In the genomic region with DNA sequence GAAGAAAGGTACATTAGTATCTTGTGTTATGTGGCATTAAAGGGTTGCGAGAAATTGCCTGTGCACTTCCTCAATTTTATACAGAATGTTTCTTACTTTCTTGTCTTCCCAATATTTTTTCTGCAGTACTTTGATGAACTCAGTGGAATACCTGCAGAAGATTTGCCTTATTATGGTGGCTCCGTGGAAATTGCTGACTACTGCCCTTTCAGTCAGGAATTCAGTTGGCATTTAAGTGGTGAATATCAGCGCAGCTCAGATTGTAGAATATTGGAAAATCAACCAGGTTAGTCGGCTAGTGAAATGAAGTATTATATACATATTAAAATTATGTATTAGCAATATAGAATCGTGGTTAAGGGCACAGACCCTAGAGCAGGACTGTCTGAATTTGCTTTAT, we compare ENCODE assay signal across 32 cellular contexts.
"Had no signal": no experiment of that assay in that cellular context is flagged by ENCODE, and none has a peak within 500 bp of the region (broad histone marks: within the 10 kb centered on the region; RNA-seq: fewer than 3 reads in every experiment).

No MANE protein-coding gene starts in this region.

- H3K4me3 ChIP-seq: adrenal gland, ascending aorta, body of pancreas, breast epithelium, cardiac muscle cell had no signal

- H3K27ac ChIP-seq: adrenal gland, ascending aorta, body of pancreas, brain microvascular endothelial cell, breast epithelium, cardiac muscle cell had no signal

- H3K36me3 ChIP-seq: adrenal gland, brain microvascular endothelial cell, breast epithelium, cardiac muscle cell had no signal

- DNase-seq: activated effector memory CD4-positive, alpha-beta T cell treated with anti-CD3 and anti-CD28 coated beads, Interleukin-2, amount 50 U/mL, for 16 hours; activated effector memory CD4-positive, alpha-beta T cell treated with Interleukin-2 at 50 U/mL for 16 hours; activated gamma-delta T cell; activated gamma-delta T cell treated with Interleukin-2 at 50 U/mL for 16 hours; activated naive CD4-positive, alpha-beta T cell; activated naive CD4-positive, alpha-beta T cell treated with anti-CD3 and anti-CD28 coated beads for 36 hours; activated naive CD4-positive, alpha-beta T cell treated with anti-CD3 and anti-CD28 coated beads, Interleukin-2, amount 10 ng/mL, durations not matched to agents 7 days and 5 days; activated naive CD4-positive, alpha-beta T cell treated with anti-CD3 and anti-CD28 coated beads, Interleukin-2, amount 50 U/mL, for 16 hours; activated naive CD4-positive, alpha-beta T cell treated with Interleukin-2 at 50 U/mL for 16 hours; activated naive CD8-positive, alpha-beta T cell treated with anti-CD3 and anti-CD28 coated beads for 36 hours; activated naive CD8-positive, alpha-beta T cell treated with anti-CD3 and anti-CD28 coated beads, Interleukin-2, amount 10 ng/mL, durations not matched to agents 7 days and 5 days; activated naive CD8-positive, alpha-beta T cell treated with anti-CD3 and anti-CD28 coated beads, Interleukin-2, amount 50 U/mL, for 24 hours; activated T-cell treated with anti-CD3 and anti-CD28 coated beads, Interleukin-2, amount 50 U/mL, for 24 hours; activated T-cell treated with anti-CD3 and anti-CD28 coated beads, Interleukin-2, amount 50 U/mL, for 4 hours; activated T-cell treated with anti-CD3 and anti-CD28 coated beads, Interleukin-2, amount 50 U/mL, for 48 hours; activated T-cell treated with anti-CD3 and anti-CD28 coated beads, Interleukin-2, amount 50 U/mL, for 72 hours; adrenal gland; amniotic stem cell; amygdala; anterior cingulate cortex; aorta; body of pancreas; brain microvascular endothelial cell; caudate nucleus; central memory CD4-positive, alpha-beta T cell; cerebellar nuclear complex had no signal

- H3K9me3 ChIP-seq: adrenal gland, ascending aorta, body of pancreas, breast epithelium had no signal

- H3K27me3 ChIP-seq: adrenal gland, ascending aorta, body of pancreas, brain microvascular endothelial cell, breast epithelium, cardiac muscle cell had no signal

- ATAC-seq: activated naive CD4-positive, alpha-beta T cell treated with anti-CD3 and anti-CD28 coated beads, Interleukin-2, amount 50 U/mL, for 72 hours; activated naive CD8-positive, alpha-beta T cell treated with anti-CD3 and anti-CD28 coated beads, Interleukin-2, amount 50 U/mL, for 24 hours; activated T-cell treated with anti-CD3 and anti-CD28 coated beads, Interleukin-2, amount 50 U/mL, for 4 hours; activated T-cell treated with anti-CD3 and anti-CD28 coated beads, Interleukin-2, amount 50 U/mL, for 72 hours; activated T-helper 17 cell treated with anti-CD3 and anti-CD28 coated beads, Interleukin-2, amount 50 U/mL, for 72 hours; body of pancreas had no signal

- FAIRE-seq: bronchial epithelial cell had no signal

- H3K4me1 ChIP-seq: adrenal gland, ascending aorta, body of pancreas, breast epithelium had no signal
